ENCODE assay signal across 34 cellular contexts in the genomic region with DNA sequence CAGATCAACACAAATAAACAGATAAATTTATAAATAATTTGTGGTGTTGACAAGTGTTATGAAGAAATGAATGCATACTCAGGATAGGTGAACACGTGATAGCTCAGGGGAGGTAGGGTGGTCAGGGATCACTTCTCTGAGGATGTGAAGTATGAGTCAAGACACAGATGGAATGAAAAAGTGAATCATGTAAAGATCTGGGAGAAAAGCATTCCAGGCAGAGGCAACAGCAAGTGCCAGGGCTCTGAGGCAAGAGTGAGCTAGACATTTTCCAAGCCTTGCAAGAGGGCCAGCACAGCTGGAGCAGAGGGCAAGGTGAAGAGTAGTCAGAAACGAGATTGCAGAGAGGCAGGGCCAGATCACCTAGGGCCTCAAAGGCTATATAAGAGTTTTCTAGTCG.
DNase-seq lines count a peak whose midpoint lies in the region; FAIRE-seq and TF ChIP-seq lines count a peak whose summit lies in the region.
"Had no signal": no experiment of that assay in that cellular context is flagged by ENCODE, and none has a peak within 500 bp of the region (broad histone marks: within the 10 kb centered on the region; RNA-seq: fewer than 3 reads in every experiment).

No MANE protein-coding gene starts in this region.

- H3K36me3 Mint-ChIP-seq in astrocyte (ENCODE audit: low read depth, unreplicated experiment), result no peaks in the 10 kb centered on the region
- H3K36me3 Mint-ChIP-seq: activated naive CD4-positive, alpha-beta T cell treated with anti-CD3 and anti-CD28 coated beads, Interleukin-2, amount 10 ng/mL, durations not matched to agents 7 days and 5 days; brain; CD8-positive, alpha-beta memory T cell had no signal

- no peak overlapping the region for H3K4me2 ChIP-seq in astrocyte (ENCODE audit: low read length)
- H3K4me2 ChIP-seq: KMS-11, PC-9 had no signal

- H3K4me3 Mint-ChIP-seq in astrocyte (ENCODE audit: unreplicated experiment), result no peak overlapping the region
- H3K4me3 Mint-ChIP-seq: activated CD4-positive, alpha-beta memory T cell treated with anti-CD3 and anti-CD28 coated beads, Interleukin-2, amount 10 ng/mL, durations not matched to agents 7 days and 5 days; activated naive CD4-positive, alpha-beta T cell treated with anti-CD3 and anti-CD28 coated beads, Interleukin-2, amount 10 ng/mL, durations not matched to agents 7 days and 5 days; brain; CD8-positive, alpha-beta memory T cell; neural crest cell; T-helper 2 cell treated with Interferon-gamma antibody and Interleukin-4, amounts not matched to agents 5 μg/mL and 100 μg/mL, for 36 hours had no signal

- no peak overlapping the region for H2AFZ ChIP-seq in astrocyte (ENCODE audit: low read depth, low read length)
- H2AFZ ChIP-seq: PC-9 had no signal

- H3K9me3 Mint-ChIP-seq in astrocyte (ENCODE audit: unreplicated experiment), result no peaks in the 10 kb centered on the region
- H3K9me3 Mint-ChIP-seq: activated CD4-positive, alpha-beta memory T cell treated with anti-CD3 and anti-CD28 coated beads, Interleukin-2, amount 10 ng/mL, durations not matched to agents 7 days and 5 days; activated naive CD4-positive, alpha-beta T cell treated with anti-CD3 and anti-CD28 coated beads, Interleukin-2, amount 10 ng/mL, durations not matched to agents 7 days and 5 days; neural crest cell; T-helper 2 cell treated with Interferon-gamma antibody and Interleukin-4, amounts not matched to agents 5 μg/mL and 100 μg/mL, for 36 hours had no signal

- H3K4me1 Mint-ChIP-seq in astrocyte (ENCODE audit: low read depth, unreplicated experiment), result no peaks in the 10 kb centered on the region
- H3K4me1 Mint-ChIP-seq: activated CD4-positive, alpha-beta memory T cell treated with anti-CD3 and anti-CD28 coated beads, Interleukin-2, amount 10 ng/mL, durations not matched to agents 7 days and 5 days; activated naive CD4-positive, alpha-beta T cell treated with anti-CD3 and anti-CD28 coated beads, Interleukin-2, amount 10 ng/mL, durations not matched to agents 7 days and 5 days; CD8-positive, alpha-beta memory T cell had no signal

- H3K27me3 Mint-ChIP-seq in astrocyte (ENCODE audit: low read depth, unreplicated experiment), result no peaks in the 10 kb centered on the region
- H3K27me3 Mint-ChIP-seq: activated CD4-positive, alpha-beta memory T cell treated with anti-CD3 and anti-CD28 coated beads, Interleukin-2, amount 10 ng/mL, durations not matched to agents 7 days and 5 days; activated naive CD4-positive, alpha-beta T cell treated with anti-CD3 and anti-CD28 coated beads, Interleukin-2, amount 10 ng/mL, durations not matched to agents 7 days and 5 days; CD8-positive, alpha-beta memory T cell had no signal

- no peaks in the 10 kb centered on the region for H3K4me1 ChIP-seq in astrocyte (ENCODE audit: insufficient read depth, low read length)
- no peaks in the 10 kb centered on the region for H3K4me1 ChIP-seq in BE2C
- H3K4me1 ChIP-seq: adrenal gland, left ventricle myocardium inferior, pancreas, testis had no signal

- H3K27me3 ChIP-seq in astrocyte (ENCODE audit: insufficient read depth, low read length) (no peaks in the 10 kb centered on the region), BE2C (no peaks in the 10 kb centered on the region)
- H3K27me3 ChIP-seq: adrenal gland, pancreas, testis had no signal

- H3K9me3 ChIP-seq in astrocyte (ENCODE audit: insufficient read depth, low read depth, low read length) (no peaks in the 10 kb centered on the region), BE2C (no peaks in the 10 kb centered on the region)
- H3K9me3 ChIP-seq: adrenal gland, left ventricle myocardium inferior, pancreas, testis had no signal

- no peaks in the 10 kb centered on the region for H3K36me3 ChIP-seq in astrocyte (ENCODE audit: insufficient read depth, low read length)
- no peaks in the 10 kb centered on the region for H3K36me3 ChIP-seq in BE2C
- H3K36me3 ChIP-seq: adrenal gland, left ventricle myocardium inferior, pancreas had no signal

- no peak overlapping the region for H3K27ac ChIP-seq in astrocyte (ENCODE audit: low read depth, low read length)
- H3K27ac ChIP-seq: adrenal gland, KMS-11, left ventricle myocardium inferior, pancreas, PC-9, testis had no signal

- no peaks in the 10 kb centered on the region for H4K20me1 ChIP-seq in astrocyte (ENCODE audit: insufficient read depth, low read length)

- H3K4me3 ChIP-seq in AG09309 (ENCODE audit: control insufficient read depth, low read depth, low read length), result no peak overlapping the region
- no peak overlapping the region for H3K4me3 ChIP-seq in astrocyte (ENCODE audit: insufficient read depth, low read depth, low read length)
- no peak overlapping the region for H3K4me3 ChIP-seq in BE2C (ENCODE audit: low read depth, low read length)
- H3K4me3 ChIP-seq: adrenal gland, left ventricle myocardium inferior, pancreas, PC-9, testis had no signal

- H3K27ac Mint-ChIP-seq in astrocyte (ENCODE audit: unreplicated experiment), result no peak overlapping the region
- H3K27ac Mint-ChIP-seq: activated CD4-positive, alpha-beta memory T cell treated with anti-CD3 and anti-CD28 coated beads, Interleukin-2, amount 10 ng/mL, durations not matched to agents 7 days and 5 days; activated naive CD4-positive, alpha-beta T cell treated with anti-CD3 and anti-CD28 coated beads, Interleukin-2, amount 10 ng/mL, durations not matched to agents 7 days and 5 days; brain; CD8-positive, alpha-beta memory T cell; T-helper 2 cell treated with Interferon-gamma antibody and Interleukin-4, amounts not matched to agents 5 μg/mL and 100 μg/mL, for 36 hours had no signal

- DNase-seq in AG09309 (ENCODE audit: low read depth) (peak; percentile 34), HCEC 1CT (peak; percentile 77), astrocyte (ENCODE audit: low read depth) (peak; percentile 26), kidney tubule cell (ENCODE audit: low spot score) (peak; percentile 79), BE2C (no peak), D341Med (ENCODE audit: low spot score) (no peak), HuH-7.5 (ENCODE audit: low spot score) (no peak), ecto neural progenitor cell (ENCODE audit: low spot score) (no peak)
- DNase-seq: activated CD4-positive, alpha-beta memory T cell treated with anti-CD3 and anti-CD28 coated beads, Interleukin-2, amount 10 ng/mL, durations not matched to agents 7 days and 5 days; activated CD4-positive, alpha-beta T cell treated with anti-CD3 and anti-CD28 coated beads for 1 hour; activated CD8-positive, alpha-beta memory T cell treated with anti-CD3 and anti-CD28 coated beads, Interleukin-2, amount 50 U/mL, for 4 hours; activated naive CD4-positive, alpha-beta T cell treated with anti-CD3 and anti-CD28 coated beads, Interleukin-2, amount 10 ng/mL, durations not matched to agents 7 days and 5 days; adrenal gland; CD8-positive, alpha-beta memory T cell; DMS153; GF-D8; left ventricle myocardium inferior; NCI-H1436; NCI-H2081; NCI-H226; NCI-H526 treated with DMSO at 0.1 percent for 48 hours; pancreas; PC-9; retina; SHP77; small intestine; stimulated activated naive CD4-positive, alpha-beta T cell; testis had no signal

- TF ChIP-seq CTCF in AG09309 (IDR thresholded peaks at IDR 0.05; ENCODE audit: control insufficient read depth, insufficient read depth, low read depth, low read length, missing control alignments) (no peak), astrocyte (IDR thresholded peaks at IDR 0.05; ENCODE audit: insufficient read depth, low read depth, low read length) (no peak), BE2C (IDR thresholded peaks at IDR 0.05; ENCODE audit: low read depth, low read length) (no peak)

- H3K9ac ChIP-seq in astrocyte (ENCODE audit: low read length), result no peak overlapping the region
- H3K9ac ChIP-seq: KMS-11 had no signal

- peak; percentile 9 for FAIRE-seq in astrocyte (lab: Jason Lieb, UNC)
- FAIRE-seq: A204.1, islet of Langerhans, pancreas, small intestine had no signal

- no peaks in the 10 kb centered on the region for H3K79me2 ChIP-seq in astrocyte (ENCODE audit: insufficient read depth, low read length)

Comparison
In these comparisons a context has a peak if more than half of its experiments do, and no peak if none do; other contexts are left out.
1. DNase-seq: peak in AG09309 (single experiment), HCEC 1CT (single experiment), astrocyte (single experiment) and kidney tubule cell (single experiment); none in BE2C (single experiment), D341Med (single experiment), HuH-7.5 (single experiment) and ecto neural progenitor cell (single experiment).